ENCODE assay signal across 8 cellular contexts in genomic region chr14:103056322-103057027, GRCh38. TPM values are rescaled to one million over a fixed set of nuclear protein-coding genes. Genes with fewer than 3 reads are reported as not detected.
A peak's percentile ranks its signal among the peaks of the same experiment; 100 is the strongest.
DNase-seq lines count a peak whose midpoint lies in the region; ATAC-seq and TF ChIP-seq lines count a peak whose summit lies in the region.

No MANE protein-coding gene starts in this region.

- peaks cover 3% of the 10 kb centered on the region for H3K4me1 Mint-ChIP-seq in activated naive CD8-positive, alpha-beta T cell treated with anti-CD3 and anti-CD28 coated beads, Interleukin-2, amount 10 ng/mL, durations not matched to agents 7 days and 5 days

- peak overlapping the region; percentile 76 for H3K4me3 Mint-ChIP-seq in activated naive CD8-positive, alpha-beta T cell treated with anti-CD3 and anti-CD28 coated beads, Interleukin-2, amount 10 ng/mL, durations not matched to agents 7 days and 5 days

- no peaks in the 10 kb centered on the region for H3K9me3 Mint-ChIP-seq in activated naive CD8-positive, alpha-beta T cell treated with anti-CD3 and anti-CD28 coated beads, Interleukin-2, amount 10 ng/mL, durations not matched to agents 7 days and 5 days

- no peaks in the 10 kb centered on the region for H3K9me3 ChIP-seq in Karpas-422 (ENCODE audit: low read length)

- H3K9ac ChIP-seq in KMS-11 = no peak overlapping the region
- H3K9ac ChIP-seq in rectal smooth muscle tissue (ENCODE audit: low read length) = peak overlapping the region; percentile 63
- H3K9ac ChIP-seq in Karpas-422 (ENCODE audit: low read length) = no peak overlapping the region

- H3K79me2 ChIP-seq in KMS-11 (ENCODE audit: insufficient read depth, low read depth) (peaks cover 9% of the 10 kb centered on the region), Karpas-422 (ENCODE audit: low read length) (no peaks in the 10 kb centered on the region)

- H3K27me3 ChIP-seq in KMS-11 (ENCODE audit: insufficient read depth, low read depth) (no peaks in the 10 kb centered on the region), rectal smooth muscle tissue (ENCODE audit: control insufficient read depth, insufficient read depth, low read length) (no peaks in the 10 kb centered on the region), Karpas-422 (ENCODE audit: low read length) (no peaks in the 10 kb centered on the region)

- ATAC-seq in activated naive CD8-positive, alpha-beta T cell treated with anti-CD3 and anti-CD28 coated beads, Interleukin-2, amount 10 ng/mL, durations not matched to agents 7 days and 5 days (ENCODE audit: low read depth) = no peak
- ATAC-seq in left ventricle myocardium superior = peak; percentile 39

- intact Hi-C loops in left ventricle myocardium superior (cut with micrococcal nuclease) = no loop called here

- no peaks in the 10 kb centered on the region for H3K9me2 ChIP-seq in Karpas-422 (replicated peaks; ENCODE audit: insufficient read depth, low read length)

- peaks cover 55% of the 10 kb centered on the region for H3K27me3 Mint-ChIP-seq in activated naive CD8-positive, alpha-beta T cell treated with anti-CD3 and anti-CD28 coated beads, Interleukin-2, amount 10 ng/mL, durations not matched to agents 7 days and 5 days

- no peak overlapping the region for H3K27ac Mint-ChIP-seq in activated naive CD8-positive, alpha-beta T cell treated with anti-CD3 and anti-CD28 coated beads, Interleukin-2, amount 10 ng/mL, durations not matched to agents 7 days and 5 days

- peak; percentile 10 for DNase-seq in NCI-H1092 treated with DMSO at 0.1 percent for 48 hours (lab: John Stamatoyannopoulos, UW)
- no peak for DNase-seq in NCI-H1092 (lab: John Stamatoyannopoulos, UW)
- DNase-seq in activated naive CD8-positive, alpha-beta T cell treated with anti-CD3 and anti-CD28 coated beads, Interleukin-2, amount 10 ng/mL, durations not matched to agents 7 days and 5 days = no peak
- peak; percentile 85 for DNase-seq in left ventricle myocardium superior
- DNase-seq in Karpas-422 = no peak
- no peak for DNase-seq in activated effector memory CD4-positive, alpha-beta T cell treated with Interleukin-2 at 50 U/mL for 16 hours

- H3K36me3 ChIP-seq in KMS-11 (ENCODE audit: insufficient read depth) = no peaks in the 10 kb centered on the region
- no peaks in the 10 kb centered on the region for H3K36me3 ChIP-seq in rectal smooth muscle tissue (ENCODE audit: control insufficient read depth, insufficient read depth, low read length)
- H3K36me3 ChIP-seq in Karpas-422 (ENCODE audit: insufficient read depth, low read length) = no peaks in the 10 kb centered on the region

- peaks cover 19% of the 10 kb centered on the region for H3K4me1 ChIP-seq in KMS-11 (ENCODE audit: low read depth, poor library complexity, severe bottlenecking)
- peaks cover 17% of the 10 kb centered on the region for H3K4me1 ChIP-seq in rectal smooth muscle tissue (ENCODE audit: control insufficient read depth, insufficient read depth, low read length)
- peaks cover 9% of the 10 kb centered on the region; the same call in 1 of the 2 replicates for H3K4me1 ChIP-seq in Karpas-422 (ENCODE audit: low read length)

- no peaks in the 10 kb centered on the region for H3K36me3 Mint-ChIP-seq in activated naive CD8-positive, alpha-beta T cell treated with anti-CD3 and anti-CD28 coated beads, Interleukin-2, amount 10 ng/mL, durations not matched to agents 7 days and 5 days

- H3K4me2 ChIP-seq in KMS-11 (peak overlapping the region; percentile 57), Karpas-422 (ENCODE audit: low read depth, low read length, poor library complexity, severe bottlenecking) (no peak overlapping the region)

- H3K4me3 ChIP-seq in KMS-11 (IDR thresholded peaks at IDR 0.05; ENCODE audit: insufficient read depth, low read depth, low read length) (no peak overlapping the region), rectal smooth muscle tissue (ENCODE audit: low read length) (peak overlapping the region; percentile 73), Karpas-422 (ENCODE audit: low read length) (no peak overlapping the region)

- H4K20me1 ChIP-seq in KMS-11 (ENCODE audit: insufficient read depth) = no peaks in the 10 kb centered on the region
- H4K20me1 ChIP-seq in Karpas-422 (ENCODE audit: insufficient read depth, low read depth, low read length) = no peaks in the 10 kb centered on the region

- H3K27ac ChIP-seq in KMS-11 (no peak overlapping the region), rectal smooth muscle tissue (ENCODE audit: low read depth, low read length) (peak overlapping the region; percentile 69), Karpas-422 (ENCODE audit: low read length) (no peak overlapping the region)

- TF ChIP-seq CTCF in KMS-11 (conservative IDR thresholded peaks at IDR 0.05; ENCODE audit: low read depth, low read length) = no peak

- H2AFZ ChIP-seq in KMS-11 (ENCODE audit: low read depth) (0 out of 2 replicates have a peak overlapping the region, but pooled peaks have one; percentile 26), Karpas-422 (ENCODE audit: low read length) (no peak overlapping the region)

- POLR2A ChIA-PET in activated naive CD8-positive, alpha-beta T cell treated with anti-CD3 and anti-CD28 coated beads, Interleukin-2, amount 10 ng/mL, durations not matched to agents 7 days and 5 days (lab: Charles Lee) = no interaction called here

RNA-seq across cellular contexts. Expression of gene CDC42BPB, which starts 0.9 kb away (rescaled TPM):
- total RNA-seq in activated naive CD8-positive, alpha-beta T cell treated with anti-CD3 and anti-CD28 coated beads, Interleukin-2, amount 10 ng/mL, durations not matched to agents 7 days and 5 days = 1 to 10 TPM; 1.1 TPM
- total RNA-seq in left ventricle myocardium superior = 75.1 TPM
- total RNA-seq in Karpas-422 (2014; rRNA removed; shearing (Covaris generic); ENCODE audit: low replicate concordance) = 1.6 and 4.7 TPM in 2 replicates

RNA-seq across cellular contexts. Expression of gene LBHD2, which starts 27.5 kb away (rescaled TPM):
- not detected for total RNA-seq in activated naive CD8-positive, alpha-beta T cell treated with anti-CD3 and anti-CD28 coated beads, Interleukin-2, amount 10 ng/mL, durations not matched to agents 7 days and 5 days
- not detected for total RNA-seq in left ventricle myocardium superior
- not detected in 2 replicates for total RNA-seq in Karpas-422 (2014; rRNA removed; shearing (Covaris generic); ENCODE audit: low replicate concordance)

RNA-seq across cellular contexts. Expression of gene EXOC3L4, which starts 38.0 kb away (rescaled TPM):
- not detected for total RNA-seq in activated naive CD8-positive, alpha-beta T cell treated with anti-CD3 and anti-CD28 coated beads, Interleukin-2, amount 10 ng/mL, durations not matched to agents 7 days and 5 days
- 0.42 TPM for total RNA-seq in left ventricle myocardium superior
- not detected in 2 replicates for total RNA-seq in Karpas-422 (2014; rRNA removed; shearing (Covaris generic); ENCODE audit: low replicate concordance)

Comparison
In these comparisons a context has a peak if more than half of its experiments do, and no peak if none do; other contexts are left out.
1. DNase-seq: peak in NCI-H1092 treated with DMSO at 0.1 percent for 48 hours (single experiment) and left ventricle myocardium superior (single experiment); none in NCI-H1092 (single experiment), activated naive CD8-positive, alpha-beta T cell treated with anti-CD3 and anti-CD28 coated beads, Interleukin-2, amount 10 ng/mL, durations not matched to agents 7 days and 5 days (single experiment), Karpas-422 (single experiment) and activated effector memory CD4-positive, alpha-beta T cell treated with Interleukin-2 at 50 U/mL for 16 hours (single experiment).
2. RNA of gene CDC42BPB, which starts 0.9 kb away (total RNA-seq): 75.1 TPM in left ventricle myocardium superior (single experiment); 1.6 to 4.7 TPM in Karpas-422 and 1.1 TPM in activated naive CD8-positive, alpha-beta T cell treated with anti-CD3 and anti-CD28 coated beads, Interleukin-2, amount 10 ng/mL, durations not matched to agents 7 days and 5 days; every median in the first group is over 10 times any median in the second.